ENCODE assay signal across 9 cellular contexts in the genomic region with DNA sequence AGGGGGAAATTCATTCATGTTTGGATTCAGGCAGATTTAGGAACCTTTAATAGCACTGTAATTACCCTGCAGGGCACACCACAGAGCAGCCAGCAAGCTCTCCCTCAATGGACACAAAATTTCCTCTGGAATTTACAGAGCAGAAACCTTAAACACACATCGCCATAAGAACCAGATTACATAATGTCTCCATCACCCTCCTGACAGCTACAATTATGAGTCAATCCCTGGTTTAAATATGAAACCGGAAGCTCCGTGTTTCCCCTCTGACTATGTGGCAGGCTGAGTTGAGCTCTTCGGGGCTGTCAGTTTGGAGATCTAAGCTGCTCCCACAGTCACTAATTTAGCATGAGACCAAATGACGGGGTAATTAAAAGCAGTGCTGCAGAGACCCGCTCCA.
A peak's percentile ranks its signal among the peaks of the same experiment; 100 is the strongest.
DNase-seq lines count a peak whose midpoint lies in the region; ATAC-seq, FAIRE-seq and TF ChIP-seq lines count a peak whose summit lies in the region.
"Had no signal": no experiment of that assay in that cellular context is flagged by ENCODE, and none has a peak within 500 bp of the region (broad histone marks: within the 10 kb centered on the region; RNA-seq: fewer than 3 reads in every experiment).

No MANE protein-coding gene starts in this region.

- ATAC-seq in GM21825 (IDR thresholded peaks at IDR 0.05; ENCODE audit: unreplicated experiment) (peak; percentile 76), activated B cell treated with CpG ODN at 0.5 μM for 24 hours (ENCODE audit: low read depth) (peak; percentile 69)
- ATAC-seq: body of pancreas had no signal

- H3K4me3 Mint-ChIP-seq in activated B cell treated with CpG ODN at 0.5 μM for 24 hours, result peak overlapping the region; percentile 44

- H3K27ac Mint-ChIP-seq in activated B cell treated with CpG ODN at 0.5 μM for 24 hours, result no peak overlapping the region

- H3K9ac ChIP-seq in KMS-11, result no peak overlapping the region

- intact Hi-C loops in activated B cell treated with CpG ODN at 0.5 μM for 24 hours (cut with micrococcal nuclease), result loop anchor here (2.0 to 5.0 kb wide), 2 partner anchors 16 to 603 kb away; no protein-coding TSS in a partner anchor

- CTCF ChIA-PET in activated B cell treated with CpG ODN at 0.5 μM for 24 hours (lab: Charles Lee), result interaction anchor here (1.0 kb wide), 1 partner anchor 620 kb away, joined by 3 read pairs; no protein-coding TSS in a partner anchor

- POLR2A ChIA-PET in activated B cell treated with CpG ODN at 0.5 μM for 24 hours (lab: Charles Lee), result interaction anchor here (1.0 to 1.1 kb wide), 2 partner anchors 16 to 183 kb away, joined by 3 to 8 read pairs; a partner anchor contains a TSS

- peaks cover 34% of the 10 kb centered on the region for H3K4me1 Mint-ChIP-seq in activated B cell treated with CpG ODN at 0.5 μM for 24 hours

- H3K4me2 ChIP-seq in KMS-11, result peak overlapping the region; percentile 37

- no peaks in the 10 kb centered on the region for H3K36me3 Mint-ChIP-seq in activated B cell treated with CpG ODN at 0.5 μM for 24 hours (ENCODE audit: low read depth)

- H3K27ac ChIP-seq in KMS-11, result no peak overlapping the region

- DNase-seq in NK-92 treated with Interleukin-12 subunit alpha and Interleukin-12 subunit beta, amount 100 ng/mL, for 24 hours (lab: John Stamatoyannopoulos, UW), result peak; percentile 48
- no peak for DNase-seq in NK-92 (lab: John Stamatoyannopoulos, UW; ENCODE audit: unreplicated experiment)
- DNase-seq in activated B cell treated with CpG ODN at 0.5 μM for 24 hours, result no peak
- peak; percentile 16 to 35 for DNase-seq in frontal cortex (ENCODE audit: low spot score in 2 of 2)
- DNase-seq in retina, result peak; percentile 69
- DNase-seq in D341Med (ENCODE audit: low spot score), result no peak

- peaks cover 11% of the 10 kb centered on the region for H3K27me3 Mint-ChIP-seq in activated B cell treated with CpG ODN at 0.5 μM for 24 hours

- FAIRE-seq in frontal cortex (lab: Jason Lieb, UNC), result no peak

- no peaks in the 10 kb centered on the region for H4K20me1 ChIP-seq in KMS-11 (ENCODE audit: insufficient read depth)

- no peaks in the 10 kb centered on the region for H3K9me3 Mint-ChIP-seq in activated B cell treated with CpG ODN at 0.5 μM for 24 hours

- H3K27me3 ChIP-seq in KMS-11 (ENCODE audit: insufficient read depth, low read depth), result no peaks in the 10 kb centered on the region
- H3K27me3 ChIP-seq: body of pancreas had no signal

- no peak for TF ChIP-seq CTCF in KMS-11 (conservative IDR thresholded peaks at IDR 0.05; ENCODE audit: low read depth, low read length)
- TF ChIP-seq CTCF in activated B cell treated with CpG ODN at 0.5 μM for 24 hours (IDR thresholded peaks at IDR 0.05), result no peak

- H3K36me3 ChIP-seq in KMS-11 (ENCODE audit: insufficient read depth), result no peaks in the 10 kb centered on the region

- H3K79me2 ChIP-seq in KMS-11 (ENCODE audit: insufficient read depth, low read depth), result no peaks in the 10 kb centered on the region

- no peak overlapping the region for H3K4me3 ChIP-seq in KMS-11 (IDR thresholded peaks at IDR 0.05; ENCODE audit: insufficient read depth, low read depth, low read length)
- H3K4me3 ChIP-seq: body of pancreas had no signal

- H2AFZ ChIP-seq in KMS-11 (ENCODE audit: low read depth), result peak overlapping the region; percentile 20; the same call in 1 of the 2 replicates

- H3K4me1 ChIP-seq in KMS-11 (ENCODE audit: low read depth, poor library complexity, severe bottlenecking), result peaks cover 57% of the 10 kb centered on the region

Comparison
In these comparisons a context has a peak if more than half of its experiments do, and no peak if none do; other contexts are left out.
1. DNase-seq: peak in NK-92 treated with Interleukin-12 subunit alpha and Interleukin-12 subunit beta, amount 100 ng/mL, for 24 hours (single experiment), frontal cortex (2 of 2) and retina (single experiment); none in NK-92 (single experiment), activated B cell treated with CpG ODN at 0.5 μM for 24 hours (single experiment) and D341Med (single experiment).